In genomic region chr3:14124615-14125192, GRCh38 we compare ENCODE assay signal across 8 cellular contexts. TPM values are rescaled to one million over a fixed set of nuclear protein-coding genes. Genes with fewer than 3 reads are reported as not detected.
A peak's percentile ranks its signal among the peaks of the same experiment; 100 is the strongest.
DNase-seq lines count a peak whose midpoint lies in the region; ATAC-seq and TF ChIP-seq lines count a peak whose summit lies in the region.

Gene CHCHD4, minus strand, starts transcription at chr3:14124870. Its CDS starts 194 bp downstream, at chr3:14124676.
Gene TMEM43, plus strand, starts transcription at chr3:14125052. Its CDS starts 142 bp downstream, at chr3:14125194.

- no peak for TF ChIP-seq POLR2A in testis (IDR thresholded peaks at IDR 0.05)

- H4K20me1 ChIP-seq in SK-N-SH (ENCODE audit: insufficient read depth) = peaks cover 36% of the 10 kb centered on the region

- TF ChIP-seq EP300 in SK-N-SH (IDR thresholded peaks at IDR 0.05; ENCODE audit: borderline replicate concordance in 1 of 2, low read depth in 1 of 2, low read length in 1 of 2) = no peak

- 0% methylated on average over 22 of the region's 55 CpGs for WGBS in SK-N-SH (ENCODE audit: low lambda C conversion rate)
- WGBS in testis, 2 donors = 0 to 1% methylated on average over 28 to 55 of the region's 55 CpGs

- DNase-seq in GM04504 (ENCODE audit: low read depth) = peak; percentile 99
- peak; percentile 96 for DNase-seq in NCI-H1048 (lab: John Stamatoyannopoulos, UW)
- DNase-seq in SK-N-SH = peak; percentile 99
- peak; percentile 88 for DNase-seq in glomerular endothelial cell (ENCODE audit: extremely low read depth, low read depth, low spot score)
- peak; percentile 96 for DNase-seq in omental fat pad (ENCODE audit: low spot score)
- DNase-seq in testis = peak; percentile 99

- H3K27ac ChIP-seq in SK-N-SH (ENCODE audit: low read depth in 2 of 2, low read length in 1 of 2) (peak within 1 kb of the TSS; percentile 90 to 93), testis (peak within 1 kb of the TSS; percentile 84 to 86)

- peak within 1 kb of the TSS; percentile 88 for H2AFZ ChIP-seq in SK-N-SH (ENCODE audit: low read depth)

- H3K36me3 ChIP-seq in SK-N-SH (replicated peaks in 1 of 2; ENCODE audit: control insufficient read depth in 1 of 2, insufficient read depth in 2 of 2, low read length in 1 of 2) (peaks cover 27 to 40% of the 10 kb centered on the region in 2 experiments), testis (ENCODE audit: low read depth, missing control alignments) (no peaks in the 10 kb centered on the region)

- no peaks in the 10 kb centered on the region for H3K27me3 Mint-ChIP-seq in activated naive CD4-positive, alpha-beta T cell treated with anti-CD3 and anti-CD28 coated beads, Interleukin-2, amount 50 U/mL, for 24 hours

- peaks cover 14% of the 10 kb centered on the region for H3F3A ChIP-seq in SK-N-SH (replicated peaks; ENCODE audit: insufficient read depth)

- peaks cover 59% of the 10 kb centered on the region for H3K4me1 Mint-ChIP-seq in activated naive CD4-positive, alpha-beta T cell treated with anti-CD3 and anti-CD28 coated beads, Interleukin-2, amount 50 U/mL, for 24 hours

- POLR2A ChIA-PET in SK-N-SH (lab: Yijun Ruan, JAX) = interaction anchor here (0.6 to 3.2 kb wide), 9 partner anchors 9 to 230 kb away, joined by 3 to 35 read pairs (median 4); partner anchors contain the start of genes LSM3 and XPC

- peak within 1 kb of the TSS; percentile 96 for H3K9ac ChIP-seq in SK-N-SH

- TF ChIP-seq CTCF in SK-N-SH (IDR thresholded peaks at IDR 0.05) = no peak
- no peak for TF ChIP-seq CTCF in omental fat pad (IDR thresholded peaks at IDR 0.05)
- TF ChIP-seq CTCF in testis (IDR thresholded peaks at IDR 0.05) = no peak

- ATAC-seq in HG02571 (IDR thresholded peaks at IDR 0.05; ENCODE audit: unreplicated experiment) (peak; percentile 82), omental fat pad (ENCODE audit: low FRiP score) (peak; percentile 94)

- intact Hi-C loops in testis (cut with DNase I; ENCODE audit: low total_unique reads) = loop anchor here (5.0 kb wide), 1 partner anchor 58 kb away; no protein-coding TSS in a partner anchor

- H3K4me3 Mint-ChIP-seq in activated naive CD4-positive, alpha-beta T cell treated with anti-CD3 and anti-CD28 coated beads, Interleukin-2, amount 50 U/mL, for 24 hours = peak within 1 kb of the TSS; percentile 98

- H3K9me3 Mint-ChIP-seq in activated naive CD4-positive, alpha-beta T cell treated with anti-CD3 and anti-CD28 coated beads, Interleukin-2, amount 50 U/mL, for 24 hours = no peaks in the 10 kb centered on the region

- H3K36me3 Mint-ChIP-seq in activated naive CD4-positive, alpha-beta T cell treated with anti-CD3 and anti-CD28 coated beads, Interleukin-2, amount 50 U/mL, for 24 hours = peaks cover 18% of the 10 kb centered on the region

- H3K4me2 ChIP-seq in SK-N-SH = peak within 1 kb of the TSS; percentile 92

- peaks cover 73% of the 10 kb centered on the region for H3K79me2 ChIP-seq in SK-N-SH (ENCODE audit: insufficient read depth)

- TF ChIP-seq RAD21 in SK-N-SH (IDR thresholded peaks at IDR 0.05; ENCODE audit: low read length) = no peak

- no peaks in the 10 kb centered on the region for H3K27me3 ChIP-seq in SK-N-SH (ENCODE audit: insufficient read depth)
- no peaks in the 10 kb centered on the region for H3K27me3 ChIP-seq in testis

- H3K9me3 ChIP-seq in SK-N-SH = no peaks in the 10 kb centered on the region
- no peaks in the 10 kb centered on the region for H3K9me3 ChIP-seq in testis

- H3K4me1 ChIP-seq in SK-N-SH (ENCODE audit: control insufficient read depth in 1 of 2, insufficient read depth in 2 of 2, low read depth in 1 of 2, low read length in 1 of 2) = peaks cover 15 to 34% of the 10 kb centered on the region in 2 experiments
- H3K4me1 ChIP-seq in testis = peaks cover 26% of the 10 kb centered on the region

- CTCF ChIA-PET in SK-N-SH (lab: Yijun Ruan, JAX) = interaction anchor here (1.2 to 3.9 kb wide), 4 partner anchors 21 to 228 kb away, joined by 4 to 37 read pairs (median 6); no protein-coding TSS in a partner anchor

- H3K9me2 ChIP-seq in SK-N-SH = no peaks in the 10 kb centered on the region

- peak within 1 kb of the TSS; percentile 88 to 99 for H3K4me3 ChIP-seq in SK-N-SH (ENCODE audit: low read depth in 2 of 2, low read length in 1 of 2)
- peak within 1 kb of the TSS; percentile 69 to 92 for H3K4me3 ChIP-seq in testis

- peak within 1 kb of the TSS; percentile 95 for H3K27ac Mint-ChIP-seq in activated naive CD4-positive, alpha-beta T cell treated with anti-CD3 and anti-CD28 coated beads, Interleukin-2, amount 50 U/mL, for 24 hours

TF ChIP-seq in SK-N-SH, 30 proteins besides CTCF, POLR2A, EP300 and RAD21 (continues in another document):
- TF ChIP-seq NRF1 (IDR thresholded peaks at IDR 0.05; ENCODE audit: low read depth, low read length) (peak; percentile 99), FOXJ3 (CRISPR knock-in tag; IDR thresholded peaks at IDR 0.05) (no peak), SMC3 (IDR thresholded peaks at IDR 0.05; ENCODE audit: low read depth, low read length) (no peak), RFX5 (IDR thresholded peaks at IDR 0.05; ENCODE audit: low read length) (no peak), SIN3A (IDR thresholded peaks at IDR 0.05; ENCODE audit: borderline replicate concordance, low read depth, low read length) (peak; percentile 31; the same call in 1 of the 2 replicates), JUND (IDR thresholded peaks at IDR 0.05) (no peak), RCOR1 (IDR thresholded peaks at IDR 0.05; ENCODE audit: low read length) (no peak), TCF12 (IDR thresholded peaks at IDR 0.05) (no peak; the same call in 1 of the 2 replicates), ZBTB33 (IDR thresholded peaks at IDR 0.05; ENCODE audit: borderline replicate concordance, low read depth) (peak; percentile 76; the same call in 1 of the 2 replicates), NFIC (IDR thresholded peaks at IDR 0.05; ENCODE audit: borderline replicate concordance) (no peak), TAF1 (IDR thresholded peaks at IDR 0.05; ENCODE audit: borderline replicate concordance, low read depth, low read length) (peak; percentile 87; the same call in 1 of the 2 replicates), MAX (IDR thresholded peaks at IDR 0.05; ENCODE audit: low read depth) (peak; percentile 77), FOSL2 (IDR thresholded peaks at IDR 0.05; ENCODE audit: borderline replicate concordance, low read depth) (no peak)
- TF ChIP-seq, protein P1, sequence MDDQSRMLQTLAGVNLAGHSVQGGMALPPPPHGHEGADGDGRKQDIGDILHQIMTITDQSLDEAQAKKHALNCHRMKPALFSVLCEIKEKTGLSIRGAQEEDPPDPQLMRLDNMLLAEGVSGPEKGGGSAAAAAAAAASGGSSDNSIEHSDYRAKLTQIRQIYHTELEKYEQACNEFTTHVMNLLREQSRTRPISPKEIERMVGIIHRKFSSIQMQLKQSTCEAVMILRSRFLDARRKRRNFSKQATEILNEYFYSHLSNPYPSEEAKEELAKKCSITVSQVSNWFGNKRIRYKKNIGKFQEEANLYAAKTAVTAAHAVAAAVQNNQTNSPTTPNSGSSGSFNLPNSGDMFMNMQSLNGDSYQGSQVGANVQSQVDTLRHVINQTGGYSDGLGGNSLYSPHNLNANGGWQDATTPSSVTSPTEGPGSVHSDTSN (IDR thresholded peaks at IDR 0.05) = no peak

RNA-seq across cellular contexts. Expression of gene CHCHD4, which starts in this region (rescaled TPM):
- 15.4 and 17.3 TPM in 2 replicates for polyA plus RNA-seq in SK-N-SH (2012; rRNA removed)
- 21.3 and 22.4 TPM in 2 replicates for polyA plus RNA-seq in SK-N-SH (2012; cell fraction: cytosol; rRNA removed)
- polyA plus RNA-seq in SK-N-SH (2012; cell fraction: nucleus; rRNA removed) = 4.1 and 5.7 TPM in 2 replicates
- 9.6 and 13.6 TPM in 2 replicates for total RNA-seq in glomerular endothelial cell
- 10 to 100 TPM; 11.4 to 19.1 (median 14.7) TPM for total RNA-seq in omental fat pad
- 10 to 100 TPM; 13.3 to 15.7 TPM for total RNA-seq in testis
- 19.1 TPM for polyA plus RNA-seq in testis (ENCODE audit: insufficient read depth, low read depth, low replicate concordance)

RNA-seq across cellular contexts. Expression of gene TMEM43, which starts in this region (rescaled TPM):
- 105 and 123 TPM in 2 replicates for polyA plus RNA-seq in SK-N-SH (2012; rRNA removed)
- 83.4 and 97.1 TPM in 2 replicates for polyA plus RNA-seq in SK-N-SH (2012; cell fraction: cytosol; rRNA removed)
- 137 and 155 TPM in 2 replicates for polyA plus RNA-seq in SK-N-SH (2012; cell fraction: nucleus; rRNA removed)
- total RNA-seq in glomerular endothelial cell = 96.9 and 98.2 TPM in 2 replicates
- 100 to 1,000 TPM; 110 to 143 (median 140) TPM for total RNA-seq in omental fat pad
- 10 to 100 TPM; 36.5 to 53.0 TPM for total RNA-seq in testis
- 43.3 TPM for polyA plus RNA-seq in testis (ENCODE audit: insufficient read depth, low read depth, low replicate concordance)

Comparison
In these comparisons a context has a peak if more than half of its experiments do, and no peak if none do; other contexts are left out.
1. Peak in every context shown above with its lines: DNase-seq, ATAC-seq, H3K4me3 ChIP-seq and H3K27ac ChIP-seq.